Comparison of ENCODE assay signal across 22 cellular contexts in genomic region chr6:137426007-137426689, GRCh38.
DNase-seq lines count a peak whose midpoint lies in the region; ATAC-seq and TF ChIP-seq lines count a peak whose summit lies in the region.
"Had no signal": no experiment of that assay in that cellular context is flagged by ENCODE, and none has a peak within 500 bp of the region (broad histone marks: within the 10 kb centered on the region; RNA-seq: fewer than 3 reads in every experiment).

No MANE protein-coding gene starts in this region.

- H2AFZ ChIP-seq in DND-41 (ENCODE audit: low read depth, low read length): no peak overlapping the region
- H2AFZ ChIP-seq in MM.1S (ENCODE audit: low read length): no peak overlapping the region

- H3K36me3 ChIP-seq in DND-41 (ENCODE audit: insufficient read depth, low read length): no peaks in the 10 kb centered on the region
- no peaks in the 10 kb centered on the region for H3K36me3 ChIP-seq in MM.1S (replicated peaks; ENCODE audit: insufficient read depth, low read length)
- H3K36me3 ChIP-seq: ascending aorta, thoracic aorta had no signal

- peaks cover 17% of the 10 kb centered on the region for H3F3A ChIP-seq in MM.1S (ENCODE audit: insufficient read depth, low read length)

- H3K4me2 ChIP-seq in DND-41 (ENCODE audit: insufficient read depth, low read length): no peak overlapping the region
- H3K4me2 ChIP-seq in MM.1S (ENCODE audit: low read depth, low read length): peak overlapping the region; percentile 40

- H3K4me1 ChIP-seq in DND-41 (ENCODE audit: insufficient read depth, low read length) (peaks cover 23% of the 10 kb centered on the region), MM.1S (ENCODE audit: low read length) (peaks cover 31% of the 10 kb centered on the region)
- H3K4me1 ChIP-seq: ascending aorta had no signal

- no peaks in the 10 kb centered on the region for H4K20me1 ChIP-seq in DND-41 (ENCODE audit: insufficient read depth, low read length)
- no peaks in the 10 kb centered on the region for H4K20me1 ChIP-seq in MM.1S (ENCODE audit: insufficient read depth, low read length)

- H3K4me3 ChIP-seq in DND-41 (ENCODE audit: low read depth in 1 of 2, low read length in 2 of 2) (no peak overlapping the region), MM.1S (ENCODE audit: low read length) (no peak overlapping the region), coronary artery (no peak overlapping the region)
- H3K4me3 ChIP-seq: ascending aorta, dorsolateral prefrontal cortex, skin epidermis, thoracic aorta had no signal

- H3K27me3 ChIP-seq in DND-41 (ENCODE audit: insufficient read depth, low read length, poor library complexity) (no peaks in the 10 kb centered on the region), MM.1S (replicated peaks; ENCODE audit: insufficient read depth, low read length) (no peaks in the 10 kb centered on the region)
- H3K27me3 ChIP-seq: ascending aorta had no signal

- H3K9ac ChIP-seq in DND-41 (ENCODE audit: low read depth, low read length): no peak overlapping the region
- no peak overlapping the region for H3K9ac ChIP-seq in MM.1S (ENCODE audit: low read length)

- TF ChIP-seq CTCF in DND-41 (IDR thresholded peaks at IDR 0.05; ENCODE audit: borderline replicate concordance, extremely low read depth, low read length, poor library complexity, severe bottlenecking) (no peak), MM.1S (IDR thresholded peaks at IDR 0.05; ENCODE audit: low read length) (no peak), coronary artery (IDR thresholded peaks at IDR 0.05) (no peak)

- no peak for DNase-seq in DND-41
- DNase-seq in MM.1S: peak; percentile 71
- peak; percentile 18 for DNase-seq in germinal center (ENCODE audit: low spot score)
- no peak for DNase-seq in coronary artery (ENCODE audit: low spot score)
- no peak for DNase-seq in NCI-H1105 (lab: John Stamatoyannopoulos, UW)
- no peak for DNase-seq in NCI-H2196 (lab: John Stamatoyannopoulos, UW; ENCODE audit: unreplicated experiment)
- DNase-seq: activated CD4-positive, alpha-beta T cell treated with anti-CD3 and anti-CD28 coated beads, Interleukin-2, amount 50 U/mL, for 1 hour; dorsolateral prefrontal cortex; H9; head of caudate nucleus; Kasumi-1; mesendoderm; NCI-H1092 treated with DMSO at 0.1 percent for 48 hours; NCI-H2081 treated with DMSO at 0.1 percent for 48 hours; occipital lobe; SIG-M5; stimulated activated CD4-positive, alpha-beta T cell treated with anti-CD3 and anti-CD28 coated beads, Interleukin-2, amount 100 ng/mL, for 24 hours; stimulated activated naive CD4-positive, alpha-beta T cell treated with Interleukin-2 at 50 U/mL for 16 hours had no signal

- H3K9me2 ChIP-seq in MM.1S (replicated peaks; ENCODE audit: insufficient read depth, low read length): no peaks in the 10 kb centered on the region

- H3K79me2 ChIP-seq in DND-41 (ENCODE audit: insufficient read depth, low read length): no peaks in the 10 kb centered on the region
- H3K79me2 ChIP-seq in MM.1S (ENCODE audit: low read length): no peaks in the 10 kb centered on the region

- no peaks in the 10 kb centered on the region for H3K9me3 ChIP-seq in DND-41 (ENCODE audit: insufficient read depth, low read length, severe bottlenecking)
- H3K9me3 ChIP-seq in MM.1S (replicated peaks; ENCODE audit: insufficient read depth, low read length): no peaks in the 10 kb centered on the region
- H3K9me3 ChIP-seq: ascending aorta, thoracic aorta had no signal

- H3K27ac ChIP-seq in DND-41 (ENCODE audit: low read length) (no peak overlapping the region), MM.1S (ENCODE audit: low read length) (peak overlapping the region; percentile 43; the same call in 1 of the 2 replicates), coronary artery (no peak overlapping the region)
- H3K27ac ChIP-seq: ascending aorta, dorsolateral prefrontal cortex, skin epidermis, thoracic aorta had no signal

- ATAC-seq in DND-41 (ENCODE audit: insufficient read depth, low read depth) (peak; percentile 45; the same call in 1 of the 3 replicates), GM18517 (IDR thresholded peaks at IDR 0.05; ENCODE audit: unreplicated experiment) (peak; percentile 73)

Comparison
In these comparisons a context has a peak if more than half of its experiments do, and no peak if none do; other contexts are left out.
1. DNase-seq: peak in MM.1S (single experiment) and germinal center (single experiment); none in DND-41 (single experiment), coronary artery (single experiment), NCI-H1105 (single experiment) and NCI-H2196 (single experiment).